8 cellular contexts compared by ENCODE assay signal in genomic region chr6:39088331-39088730, GRCh38. TPM values are rescaled to one million over a fixed set of nuclear protein-coding genes. Genes with fewer than 3 reads are reported as not detected.
DNase-seq lines count a peak whose midpoint lies in the region; ATAC-seq, FAIRE-seq and TF ChIP-seq lines count a peak whose summit lies in the region.

No MANE protein-coding gene starts in this region.

- H3K27me3 ChIP-seq in keratinocyte (ENCODE audit: control insufficient read depth, extremely low read depth, insufficient read depth, low read length) (no peaks in the 10 kb centered on the region), upper lobe of left lung (no peaks in the 10 kb centered on the region)

- H3K79me2 ChIP-seq in keratinocyte (ENCODE audit: control insufficient read depth, insufficient read depth, low read length): no peaks in the 10 kb centered on the region

- 14 to 30% methylated on average over 4 of the region's 4 CpGs for WGBS in upper lobe of left lung, 2 donors

- H3K9me3 ChIP-seq in keratinocyte (ENCODE audit: control insufficient read depth, low read depth, low read length) (no peaks in the 10 kb centered on the region), upper lobe of left lung (no peaks in the 10 kb centered on the region)

- H3K9ac ChIP-seq in keratinocyte (ENCODE audit: control insufficient read depth, extremely low read depth, insufficient read depth, low read length): no peak overlapping the region

- H3K4me3 ChIP-seq in astrocyte of the cerebellum (ENCODE audit: low read depth, low read length): no peak overlapping the region
- no peak overlapping the region for H3K4me3 ChIP-seq in keratinocyte (ENCODE audit: control insufficient read depth in 2 of 3, extremely low read depth in 1 of 3, insufficient read depth in 2 of 3, low read depth in 1 of 3, low read length in 3 of 3)
- H3K4me3 ChIP-seq in upper lobe of left lung: no peak overlapping the region

- in situ Hi-C loops in astrocyte of the cerebellum (cut with HindIII; ENCODE audit: low sequenced_read_pairs): no loop called here

- H3K27ac ChIP-seq in keratinocyte (ENCODE audit: control insufficient read depth, insufficient read depth, low read length): no peak overlapping the region
- H3K27ac ChIP-seq in upper lobe of left lung: no peak overlapping the region

- TF ChIP-seq CTCF in astrocyte of the cerebellum (IDR thresholded peaks at IDR 0.05; ENCODE audit: low read depth, low read length, missing control alignments): peak; percentile 69
- peak in 2 of 3 experiments; percentile 16 to 24 for TF ChIP-seq CTCF in keratinocyte (optimal IDR thresholded peaks at IDR 0.05 in 1 of 3, IDR thresholded peaks at IDR 0.05 in 1 of 3, conservative IDR thresholded peaks at IDR 0.05 in 1 of 3; ENCODE audit: extremely low read depth in 1 of 3, insufficient read depth in 2 of 3, low read length in 3 of 3)
- peak; percentile 27 to 68 (median 48) for TF ChIP-seq CTCF in upper lobe of left lung (IDR thresholded peaks at IDR 0.05)

- FAIRE-seq in keratinocyte (lab: Jason Lieb, UNC): no peak

- H3K4me1 ChIP-seq in keratinocyte (ENCODE audit: control insufficient read depth, extremely low read depth, insufficient read depth, low read length) (no peaks in the 10 kb centered on the region), upper lobe of left lung (peaks cover 0 to 3% (median 2%) of the 10 kb centered on the region in 4 donors)

- peak in 1 of 2 donors; percentile 69 for ATAC-seq in upper lobe of left lung (ENCODE audit: low FRiP score in 2 of 2)
- ATAC-seq in HG02840 (IDR thresholded peaks at IDR 0.05; ENCODE audit: low FRiP score, unreplicated experiment): no peak

- no peak overlapping the region for H2AFZ ChIP-seq in keratinocyte (ENCODE audit: control insufficient read depth, low read length)

- H3K9me1 ChIP-seq in keratinocyte (ENCODE audit: control insufficient read depth, extremely low read depth, insufficient read depth, low read length): no peaks in the 10 kb centered on the region

- no peak for TF ChIP-seq EP300 in upper lobe of left lung (IDR thresholded peaks at IDR 0.05)

- H4K20me1 ChIP-seq in keratinocyte (ENCODE audit: control insufficient read depth, extremely low read depth, insufficient read depth, low read length): no peaks in the 10 kb centered on the region

- TF ChIP-seq POLR2A in upper lobe of left lung (IDR thresholded peaks at IDR 0.05): no peak

- H3K36me3 ChIP-seq in keratinocyte (ENCODE audit: control insufficient read depth in 2 of 2, extremely low read depth in 1 of 2, insufficient read depth in 2 of 2, low read length in 2 of 2) (no peaks in the 10 kb centered on the region), upper lobe of left lung (no peaks in the 10 kb centered on the region)

- dilution Hi-C loops in keratinocyte (cut with MboI; ENCODE audit: extremely low pct_ligation_motif_present, low sequenced_read_pairs): no loop called here

- peak; percentile 51 for DNase-seq in COLO829 (ENCODE audit: low spot score)
- DNase-seq in HuH-7.5 (ENCODE audit: low spot score): peak; percentile 73
- peak; percentile 59 for DNase-seq in astrocyte of the cerebellum (ENCODE audit: low read depth)
- DNase-seq in keratinocyte (ENCODE audit: low read depth, low spot score): no peak
- DNase-seq in upper lobe of left lung: peak in 1 of 2 donors; percentile 52
- no peak for DNase-seq in COLO668 (lab: John Stamatoyannopoulos, UW; ENCODE audit: unreplicated experiment)
- no peak for DNase-seq in NCI-H446 (lab: John Stamatoyannopoulos, UW)

- H3K4me2 ChIP-seq in keratinocyte (ENCODE audit: control insufficient read depth, extremely low read depth, insufficient read depth, low read depth, low read length): no peak overlapping the region

RNA-seq across cellular contexts. Expression of gene SAYSD1, which starts 26.7 kb away (rescaled TPM):
- polyA plus RNA-seq in keratinocyte: 7.7 to 8.4 TPM (median 7.9 TPM) in 3 replicates
- 1.4 TPM for polyA plus RNA-seq in keratinocyte (2011; ENCODE audit: low read depth)
- 6.0 and 7.9 TPM in 2 replicates for polyA plus RNA-seq in keratinocyte (2011; cell fraction: cytosol; rRNA removed)
- polyA plus RNA-seq in keratinocyte (2011; cell fraction: nucleus; rRNA removed): 6.0 and 6.1 TPM in 2 replicates
- polyA plus RNA-seq in keratinocyte (2012; ENCODE audit: low replicate concordance): 4.2 and 6.8 TPM in 2 replicates
- polyA minus RNA-seq in keratinocyte: 3.9 to 7.5 TPM (median 6.1 TPM) in 3 replicates
- 10.2 TPM for polyA minus RNA-seq in keratinocyte (2011; cell fraction: cytosol; rRNA and poly(A)+ RNA removed)
- 2.0 and 4.7 TPM in 2 replicates for polyA minus RNA-seq in keratinocyte (2011; cell fraction: nucleus; rRNA and poly(A)+ RNA removed)
- 10 to 100 TPM in 5 of 6 donors, 1 to 10 TPM in 1; 9.4 to 19.9 (median 16.5) TPM for total RNA-seq in upper lobe of left lung

RNA-seq across cellular contexts. Expression of gene GLP1R, which starts 39.8 kb away (rescaled TPM):
- polyA plus RNA-seq in keratinocyte: not detected in 3 replicates
- not detected for polyA plus RNA-seq in keratinocyte (2011; ENCODE audit: low read depth)
- polyA plus RNA-seq in keratinocyte (2011; cell fraction: cytosol; rRNA removed): not detected in 2 replicates
- not detected in 2 replicates for polyA plus RNA-seq in keratinocyte (2011; cell fraction: nucleus; rRNA removed)
- polyA plus RNA-seq in keratinocyte (2012; ENCODE audit: low replicate concordance): not detected in 2 replicates
- not detected in 3 replicates for polyA minus RNA-seq in keratinocyte
- not detected for polyA minus RNA-seq in keratinocyte (2011; cell fraction: cytosol; rRNA and poly(A)+ RNA removed)
- not detected in 2 replicates for polyA minus RNA-seq in keratinocyte (2011; cell fraction: nucleus; rRNA and poly(A)+ RNA removed)
- under 1 TPM in 2 of 6 donors, not detected in 4; 0.09 to 0.24 TPM for total RNA-seq in upper lobe of left lung

Comparison
In these comparisons a context has a peak if more than half of its experiments do, and no peak if none do; other contexts are left out.
1. DNase-seq: peak in COLO829 (single experiment), HuH-7.5 (single experiment) and astrocyte of the cerebellum (single experiment); none in keratinocyte (single experiment), COLO668 (single experiment) and NCI-H446 (0 of 2).
2. Peak in every context shown above with its lines, with median percentiles within 50 percentile points of each other: CTCF ChIP-seq.